Comparison of ENCODE assay signal across 8 cellular contexts in genomic region chr5:157384971-157385709, GRCh38.
DNase-seq lines count a peak whose midpoint lies in the region; ATAC-seq and TF ChIP-seq lines count a peak whose summit lies in the region.

No MANE protein-coding gene starts in this region.

- H3K27me3 ChIP-seq in psoas muscle (ENCODE audit: insufficient read depth in 3 of 3, low read length in 2 of 3): no peaks in the 10 kb centered on the region

- no peaks in the 10 kb centered on the region for H3K9me3 ChIP-seq in psoas muscle

- no peak for TF ChIP-seq CTCF in psoas muscle (IDR thresholded peaks at IDR 0.05)

- intact Hi-C loops in psoas muscle (cut with DNase I): no loop called here

- peak overlapping the region; percentile 44 for H3K27ac ChIP-seq in psoas muscle

- no peaks in the 10 kb centered on the region for H3K36me3 ChIP-seq in psoas muscle (ENCODE audit: insufficient read depth in 1 of 2, low read depth in 1 of 2)

- peak; percentile 70 to 79 (median 78) for ATAC-seq in psoas muscle

- DNase-seq in COLO829 (ENCODE audit: low spot score): peak; percentile 56
- DNase-seq in SK-N-DZ (ENCODE audit: low spot score): peak; percentile 84
- DNase-seq in fibroblast of the conjunctiva (ENCODE audit: low read depth): peak; percentile 93
- no peak for DNase-seq in psoas muscle
- DNase-seq in HUDEP-2 (lab: John Stamatoyannopoulos, UW; ENCODE audit: unreplicated experiment in 76 of 76): no peak
- DNase-seq in stimulated activated CD4-positive, alpha-beta T cell treated with anti-CD3 and anti-CD28 coated beads, Interleukin-4, amount 100 ng/mL, for 1 hour: no peak
- DNase-seq in COLO668 (lab: John Stamatoyannopoulos, UW; ENCODE audit: unreplicated experiment): no peak
- no peak for DNase-seq in stimulated activated CD4-positive, alpha-beta T cell treated with anti-CD3 and anti-CD28 coated beads, Interleukin-4, amount 100 ng/mL, for 24 hours

- H3K4me3 ChIP-seq in psoas muscle: no peak overlapping the region

- WGBS in psoas muscle, 3 donors: 26 to 37% (median 29%) methylated on average over 4 of the region's 4 CpGs

- H3K4me1 ChIP-seq in psoas muscle: peaks cover 31% of the 10 kb centered on the region

Comparison
In these comparisons a context has a peak if more than half of its experiments do, and no peak if none do; other contexts are left out.
1. DNase-seq: peak in COLO829 (single experiment), SK-N-DZ (single experiment) and fibroblast of the conjunctiva (single experiment); none in psoas muscle (0 of 2), HUDEP-2 (0 of 76), stimulated activated CD4-positive, alpha-beta T cell treated with anti-CD3 and anti-CD28 coated beads, Interleukin-4, amount 100 ng/mL, for 1 hour (single experiment), COLO668 (single experiment) and stimulated activated CD4-positive, alpha-beta T cell treated with anti-CD3 and anti-CD28 coated beads, Interleukin-4, amount 100 ng/mL, for 24 hours (single experiment).